In genomic region chr14:103688906-103689902, GRCh38 we compare ENCODE assay signal across 12 cellular contexts. TPM values are rescaled to one million over a fixed set of nuclear protein-coding genes. Genes with fewer than 3 reads are reported as not detected.
A peak's percentile ranks its signal among the peaks of the same experiment; 100 is the strongest.
DNase-seq lines count a peak whose midpoint lies in the region; ATAC-seq and TF ChIP-seq lines count a peak whose summit lies in the region.
"Had no signal": no experiment of that assay in that cellular context is flagged by ENCODE, and none has a peak within 500 bp of the region (broad histone marks: within the 10 kb centered on the region; RNA-seq: fewer than 3 reads in every experiment).

No MANE protein-coding gene starts in this region.

- TF ChIP-seq POLR2A in gastrocnemius medialis (IDR thresholded peaks at IDR 0.05) (no peak), breast epithelium (IDR thresholded peaks at IDR 0.05) (no peak)

- H3K4me3 Mint-ChIP-seq in stimulated activated naive B cell treated with anti-CD40 and anti-IgM and Interleukin-4, amounts not matched to agents 10 μg/mL and 1 μg/mL and 100 μg/mL, for 72 hours: peak overlapping the region; percentile 22 to 72
- H3K4me3 Mint-ChIP-seq: central memory CD8-positive, alpha-beta T cell; natural killer cell treated with Interleukin-12 subunit alpha and Interleukin-12 subunit beta and Interleukin-15 and Interleukin-18, amount 100 ng/mL, for 72 hours had no signal

- H3K36me3 ChIP-seq in gastrocnemius medialis (peaks cover 0 to 54% of the 10 kb centered on the region in 2 donors), breast epithelium (no peaks in the 10 kb centered on the region)

- intact Hi-C loops in gastrocnemius medialis (cut with DNase I; ENCODE audit: low total_unique reads) (no loop called here), breast epithelium (cut with DNase I; ENCODE audit: low total_unique reads) (no loop called here)

- H3K27ac ChIP-seq in gastrocnemius medialis: no peak overlapping the region
- H3K27ac ChIP-seq in breast epithelium: no peak overlapping the region
- H3K27ac ChIP-seq: PC-9 had no signal

- H3K4me3 ChIP-seq in gastrocnemius medialis (no peak overlapping the region), breast epithelium (no peak overlapping the region)
- H3K4me3 ChIP-seq: PC-9 had no signal

- no peaks in the 10 kb centered on the region for H3K9me3 ChIP-seq in gastrocnemius medialis
- H3K9me3 ChIP-seq in breast epithelium: no peaks in the 10 kb centered on the region

- no peaks in the 10 kb centered on the region for H3K27me3 Mint-ChIP-seq in stimulated activated naive B cell treated with anti-CD40 and anti-IgM and Interleukin-4, amounts not matched to agents 10 μg/mL and 1 μg/mL and 100 μg/mL, for 72 hours
- H3K27me3 Mint-ChIP-seq: central memory CD8-positive, alpha-beta T cell; natural killer cell treated with Interleukin-12 subunit alpha and Interleukin-12 subunit beta and Interleukin-15 and Interleukin-18, amount 100 ng/mL, for 72 hours had no signal

- peaks cover 36 to 47% of the 10 kb centered on the region in 2 donors for H3K36me3 Mint-ChIP-seq in stimulated activated naive B cell treated with anti-CD40 and anti-IgM and Interleukin-4, amounts not matched to agents 10 μg/mL and 1 μg/mL and 100 μg/mL, for 72 hours
- H3K36me3 Mint-ChIP-seq: natural killer cell treated with Interleukin-12 subunit alpha and Interleukin-12 subunit beta and Interleukin-15 and Interleukin-18, amount 100 ng/mL, for 72 hours had no signal

- TF ChIP-seq CTCF in gastrocnemius medialis (IDR thresholded peaks at IDR 0.05 in 4 of 5, conservative IDR thresholded peaks at IDR 0.05 in 1 of 5) (no peak), breast epithelium (IDR thresholded peaks at IDR 0.05) (no peak)

- no peaks in the 10 kb centered on the region for H3K27me3 ChIP-seq in gastrocnemius medialis
- H3K27me3 ChIP-seq in breast epithelium: no peaks in the 10 kb centered on the region

- peaks cover 26 to 42% of the 10 kb centered on the region in 2 donors for H3K4me1 ChIP-seq in gastrocnemius medialis
- no peaks in the 10 kb centered on the region for H3K4me1 ChIP-seq in breast epithelium

- H3K4me1 Mint-ChIP-seq in stimulated activated naive B cell treated with anti-CD40 and anti-IgM and Interleukin-4, amounts not matched to agents 10 μg/mL and 1 μg/mL and 100 μg/mL, for 72 hours: peaks cover 22 to 49% of the 10 kb centered on the region in 2 donors

- in situ Hi-C loops in gastrocnemius medialis (cut with MboI; ENCODE audit: low sequenced_read_pairs in 4 of 4): no loop called here

- ATAC-seq in GM18868 (IDR thresholded peaks at IDR 0.05; ENCODE audit: unreplicated experiment) (peak; percentile 48), HG03095 (IDR thresholded peaks at IDR 0.05; ENCODE audit: unreplicated experiment) (peak; percentile 41), esophagus mucosa (peak; percentile 24), gastrocnemius medialis (no peak), HG02852 (IDR thresholded peaks at IDR 0.05; ENCODE audit: unreplicated experiment) (no peak)
- ATAC-seq in stimulated activated naive B cell treated with anti-CD40 and anti-IgM and Interleukin-4, amounts not matched to agents 10 μg/mL and 1 μg/mL and 100 μg/mL, for 72 hours (replicated peaks): peak; percentile 42 to 60
- ATAC-seq: natural killer cell treated with Interleukin-12 subunit alpha and Interleukin-12 subunit beta and Interleukin-15 and Interleukin-18, amount 100 ng/mL, for 72 hours had no signal

- DNase-seq in stimulated activated naive B cell treated with anti-CD40 and anti-IgM and Interleukin-4, amounts not matched to agents 10 μg/mL and 1 μg/mL and 100 μg/mL, for 72 hours: no peak
- DNase-seq in gastrocnemius medialis: no peak
- no peak for DNase-seq in SIG-M5 treated with dmso at 0.1 percent for 504 hours (lab: John Stamatoyannopoulos, UW; ENCODE audit: unreplicated experiment)
- no peak for DNase-seq in breast epithelium (ENCODE audit: low spot score in 2 of 2)
- DNase-seq: PC-9; stimulated activated naive CD4-positive, alpha-beta T cell treated with Interleukin-2 at 50 U/mL for 16 hours had no signal

- peak overlapping the region; percentile 38 for H3K27ac Mint-ChIP-seq in stimulated activated naive B cell treated with anti-CD40 and anti-IgM and Interleukin-4, amounts not matched to agents 10 μg/mL and 1 μg/mL and 100 μg/mL, for 72 hours

- no peaks in the 10 kb centered on the region for H3K9me3 Mint-ChIP-seq in stimulated activated naive B cell treated with anti-CD40 and anti-IgM and Interleukin-4, amounts not matched to agents 10 μg/mL and 1 μg/mL and 100 μg/mL, for 72 hours
- H3K9me3 Mint-ChIP-seq: central memory CD8-positive, alpha-beta T cell; natural killer cell treated with Interleukin-12 subunit alpha and Interleukin-12 subunit beta and Interleukin-15 and Interleukin-18, amount 100 ng/mL, for 72 hours had no signal

RNA-seq across cellular contexts. Expression of gene XRCC3, which starts 26.0 kb away (rescaled TPM):
- total RNA-seq in esophagus mucosa (11.3 TPM), gastrocnemius medialis (10 to 100 TPM in 1 of 4 donors, 1 to 10 TPM in 3; 1.3 to 26.5 (median 3.0) TPM), breast epithelium (10 to 100 TPM in 1 of 3 donors, 1 to 10 TPM in 2; 5.9 to 10.2 (median 5.9) TPM)

RNA-seq across cellular contexts. Expression of gene ZFYVE21, which starts 26.4 kb away (rescaled TPM):
- total RNA-seq in esophagus mucosa (58.8 TPM), gastrocnemius medialis (10 to 100 TPM; 16.2 to 25.8 (median 20.2) TPM), breast epithelium (100 to 1,000 TPM in 1 of 3 donors, 10 to 100 TPM in 2; 57.4 to 140 (median 96.0) TPM)

Comparison
In these comparisons a context has a peak if more than half of its experiments do, and no peak if none do; other contexts are left out.
1. ATAC-seq: peak in GM18868 (single experiment), HG03095 (single experiment), esophagus mucosa (single experiment) and stimulated activated naive B cell treated with anti-CD40 and anti-IgM and Interleukin-4, amounts not matched to agents 10 μg/mL and 1 μg/mL and 100 μg/mL, for 72 hours (2 of 2); none in gastrocnemius medialis (0 of 2) and HG02852 (single experiment).